20 cellular contexts compared by ENCODE assay signal in genomic region chr11:24755260-24755839, GRCh38.
"Had no signal": no experiment of that assay in that cellular context is flagged by ENCODE, and none has a peak within 500 bp of the region (broad histone marks: within the 10 kb centered on the region; RNA-seq: fewer than 3 reads in every experiment).

No MANE protein-coding gene starts in this region.

- DNase-seq: activated CD4-positive, alpha-beta memory T cell treated with anti-CD3 and anti-CD28 coated beads for 36 hours; activated CD4-positive, alpha-beta T cell treated with anti-CD3 and anti-CD28 coated beads for 4 hours; activated naive CD4-positive, alpha-beta T cell; activated naive CD8-positive, alpha-beta T cell treated with anti-CD3 and anti-CD28 coated beads for 36 hours; activated T-cell treated with anti-CD3 and anti-CD28 coated beads, Interleukin-2, amount 50 U/mL, for 1 hour; amniotic stem cell; dermis blood vessel endothelial cell; effector memory CD4-positive, alpha-beta T cell; kidney glomerular epithelial cell; mesenchymal stem cell; naive thymus-derived CD4-positive, alpha-beta T cell; psoas muscle; stimulated activated CD4-positive, alpha-beta T cell treated with anti-CD3 and anti-CD28 coated beads, Interleukin-4, amount 100 ng/mL, for 4 hours; testis; upper lobe of right lung had no signal

- H3K36me3 Mint-ChIP-seq: activated CD4-positive, alpha-beta memory T cell treated with anti-CD3 and anti-CD28 coated beads for 36 hours; activated naive CD8-positive, alpha-beta T cell treated with anti-CD3 and anti-CD28 coated beads for 36 hours; neural progenitor cell; stimulated activated memory B cell treated with anti-CD40 and anti-IgM and Interleukin-4, amounts not matched to agents 10 μg/mL and 1 μg/mL and 100 μg/mL, for 72 hours had no signal

- H3K27me3 Mint-ChIP-seq: activated CD4-positive, alpha-beta memory T cell treated with anti-CD3 and anti-CD28 coated beads for 36 hours; activated naive CD8-positive, alpha-beta T cell treated with anti-CD3 and anti-CD28 coated beads for 36 hours; activated T-helper 17 cell treated with anti-CD3 and anti-CD28 coated beads, Interleukin-2, amount 50 U/mL, for 72 hours; naive thymus-derived CD4-positive, alpha-beta T cell; stimulated activated memory B cell treated with anti-CD40 and anti-IgM and Interleukin-4, amounts not matched to agents 10 μg/mL and 1 μg/mL and 100 μg/mL, for 72 hours had no signal

- H3K27ac Mint-ChIP-seq: activated CD4-positive, alpha-beta memory T cell treated with anti-CD3 and anti-CD28 coated beads for 36 hours; activated naive CD8-positive, alpha-beta T cell treated with anti-CD3 and anti-CD28 coated beads for 36 hours; activated T-helper 17 cell treated with anti-CD3 and anti-CD28 coated beads, Interleukin-2, amount 50 U/mL, for 72 hours; naive thymus-derived CD4-positive, alpha-beta T cell; neural progenitor cell; stimulated activated memory B cell treated with anti-CD40 and anti-IgM and Interleukin-4, amounts not matched to agents 10 μg/mL and 1 μg/mL and 100 μg/mL, for 72 hours; T-helper 2 cell treated with Interferon-gamma antibody and Interleukin-4, amounts not matched to agents 5 μg/mL and 100 μg/mL, for 36 hours had no signal

- H3K4me3 Mint-ChIP-seq: activated CD4-positive, alpha-beta memory T cell treated with anti-CD3 and anti-CD28 coated beads for 36 hours; activated naive CD8-positive, alpha-beta T cell treated with anti-CD3 and anti-CD28 coated beads for 36 hours; activated T-helper 17 cell treated with anti-CD3 and anti-CD28 coated beads, Interleukin-2, amount 50 U/mL, for 72 hours; naive thymus-derived CD4-positive, alpha-beta T cell; neural progenitor cell; stimulated activated memory B cell treated with anti-CD40 and anti-IgM and Interleukin-4, amounts not matched to agents 10 μg/mL and 1 μg/mL and 100 μg/mL, for 72 hours; T-helper 2 cell treated with Interferon-gamma antibody and Interleukin-4, amounts not matched to agents 5 μg/mL and 100 μg/mL, for 36 hours had no signal

- ATAC-seq: activated T-helper 17 cell treated with anti-CD3 and anti-CD28 coated beads, Interleukin-2, amount 50 U/mL, for 72 hours; naive thymus-derived CD4-positive, alpha-beta T cell; psoas muscle; sciatic nerve; stimulated activated memory B cell treated with anti-CD40 and anti-IgM and Interleukin-4, amounts not matched to agents 10 μg/mL and 1 μg/mL and 100 μg/mL, for 72 hours; upper lobe of right lung had no signal

- H3K9me3 Mint-ChIP-seq: activated naive CD8-positive, alpha-beta T cell treated with anti-CD3 and anti-CD28 coated beads for 36 hours; neural progenitor cell; stimulated activated memory B cell treated with anti-CD40 and anti-IgM and Interleukin-4, amounts not matched to agents 10 μg/mL and 1 μg/mL and 100 μg/mL, for 72 hours had no signal

- H3K4me1 Mint-ChIP-seq: activated naive CD8-positive, alpha-beta T cell treated with anti-CD3 and anti-CD28 coated beads for 36 hours; activated T-helper 17 cell treated with anti-CD3 and anti-CD28 coated beads, Interleukin-2, amount 50 U/mL, for 72 hours; naive thymus-derived CD4-positive, alpha-beta T cell; neural progenitor cell; stimulated activated memory B cell treated with anti-CD40 and anti-IgM and Interleukin-4, amounts not matched to agents 10 μg/mL and 1 μg/mL and 100 μg/mL, for 72 hours had no signal
